Comparison of ENCODE assay signal across 27 cellular contexts in the genomic region with DNA sequence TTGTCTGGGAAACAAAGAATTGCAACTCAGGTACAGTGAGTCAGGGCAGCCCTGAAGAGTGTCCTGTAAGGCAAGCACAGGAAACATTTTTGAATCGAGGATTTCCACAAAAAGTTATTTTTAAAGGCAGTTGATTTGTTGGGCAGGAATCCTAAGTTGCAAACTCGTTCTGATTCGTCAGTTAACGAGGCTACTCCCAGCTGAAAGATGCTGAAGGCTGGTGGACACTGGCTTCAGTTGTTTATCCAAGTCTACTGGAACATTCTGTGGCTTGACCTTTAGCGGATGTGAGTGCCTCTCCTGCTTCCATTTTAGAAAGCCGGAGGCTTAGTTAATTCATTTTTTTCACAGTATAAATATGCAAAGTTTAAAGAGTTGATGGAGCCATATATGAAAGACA.
A peak's percentile ranks its signal among the peaks of the same experiment; 100 is the strongest.
DNase-seq lines count a peak whose midpoint lies in the region; ATAC-seq, FAIRE-seq and TF ChIP-seq lines count a peak whose summit lies in the region.
"Had no signal": no experiment of that assay in that cellular context is flagged by ENCODE, and none has a peak within 500 bp of the region (broad histone marks: within the 10 kb centered on the region; RNA-seq: fewer than 3 reads in every experiment).

No MANE protein-coding gene starts in this region.

- peaks cover 13% of the 10 kb centered on the region for H3K4me1 Mint-ChIP-seq in activated CD4-positive, alpha-beta T cell treated with anti-CD3 and anti-CD28 coated beads, Interleukin-2, amount 10 ng/mL, durations not matched to agents 24 days and 14 days

- no peak for TF ChIP-seq CTCF in A549 (IDR thresholded peaks at IDR 0.05)

- H3K27ac Mint-ChIP-seq in activated CD4-positive, alpha-beta T cell treated with anti-CD3 and anti-CD28 coated beads, Interleukin-2, amount 10 ng/mL, durations not matched to agents 24 days and 14 days, result no peak overlapping the region
- H3K27ac Mint-ChIP-seq: activated CD4-positive, alpha-beta memory T cell treated with anti-CD3 and anti-CD28 coated beads for 36 hours; activated naive CD4-positive, alpha-beta T cell treated with anti-CD3 and anti-CD28 coated beads for 36 hours; CD4-positive, alpha-beta memory T cell; memory B cell; nephron; progenitor cell of endocrine pancreas; stimulated activated effector memory CD8-positive, alpha-beta T cell treated with anti-CD3 and anti-CD28 coated beads, Interleukin-12 subunit alpha, Interleukin-12 subunit beta, amount 100 ng/mL, for 72 hours had no signal

- no peaks in the 10 kb centered on the region for H3K36me3 Mint-ChIP-seq in activated CD4-positive, alpha-beta T cell treated with anti-CD3 and anti-CD28 coated beads, Interleukin-2, amount 10 ng/mL, durations not matched to agents 24 days and 14 days (ENCODE audit: low read depth)
- H3K36me3 Mint-ChIP-seq: activated CD4-positive, alpha-beta memory T cell treated with anti-CD3 and anti-CD28 coated beads for 36 hours; CD4-positive, alpha-beta memory T cell; immature natural killer cell; memory B cell had no signal

- CTCF ChIA-PET in A549 (lab: Yijun Ruan, JAX), result interaction anchor here (1.1 to 2.3 kb wide), 2 partner anchors 36 to 52 kb away, joined by 3 to 11 read pairs; no protein-coding TSS in a partner anchor

- no peak for ATAC-seq in A549
- ATAC-seq: heart left ventricle; HepG2; stimulated activated effector memory CD8-positive, alpha-beta T cell treated with anti-CD3 and anti-CD28 coated beads, Interleukin-12 subunit alpha, Interleukin-12 subunit beta, amount 100 ng/mL, for 72 hours had no signal

- no peak overlapping the region for H3K4me3 Mint-ChIP-seq in activated CD4-positive, alpha-beta T cell treated with anti-CD3 and anti-CD28 coated beads, Interleukin-2, amount 10 ng/mL, durations not matched to agents 24 days and 14 days
- H3K4me3 Mint-ChIP-seq: activated CD4-positive, alpha-beta memory T cell treated with anti-CD3 and anti-CD28 coated beads for 36 hours; activated naive CD4-positive, alpha-beta T cell treated with anti-CD3 and anti-CD28 coated beads for 36 hours; CD4-positive, alpha-beta memory T cell; immature natural killer cell; memory B cell; nephron; stimulated activated effector memory CD8-positive, alpha-beta T cell treated with anti-CD3 and anti-CD28 coated beads, Interleukin-12 subunit alpha, Interleukin-12 subunit beta, amount 100 ng/mL, for 72 hours had no signal

- 19% methylated on average over 6 of the region's 6 CpGs for WGBS in A549 (ENCODE audit: missing lambda C conversion rate)

- H3K4me1 ChIP-seq in A549, result peaks cover 6% of the 10 kb centered on the region; the same call in 1 of the 3 replicates

- POLR2A ChIA-PET in A549 (lab: Yijun Ruan, JAX), result no interaction called here

- H3K27ac ChIP-seq in A549, result no peak overlapping the region
- H3K27ac ChIP-seq: ascending aorta, GM23248, heart left ventricle, thyroid gland had no signal

- no peak overlapping the region for H3K4me3 ChIP-seq in A549
- H3K4me3 ChIP-seq: ascending aorta, GM23248, heart left ventricle, thyroid gland had no signal

- intact Hi-C loops in activated CD4-positive, alpha-beta T cell treated with anti-CD3 and anti-CD28 coated beads, Interleukin-2, amount 10 ng/mL, durations not matched to agents 24 days and 14 days (cut with micrococcal nuclease), result no loop called here

- no peak overlapping the region for H3K4me2 ChIP-seq in A549

- H3K27me3 Mint-ChIP-seq in activated CD4-positive, alpha-beta T cell treated with anti-CD3 and anti-CD28 coated beads, Interleukin-2, amount 10 ng/mL, durations not matched to agents 24 days and 14 days, result peaks cover 44% of the 10 kb centered on the region

- FAIRE-seq in A549 (lab: Jason Lieb, UNC), result peak; percentile 49
- FAIRE-seq: GM18507, HepG2 had no signal

- DNase-seq in A549 (ENCODE audit: low read depth in 1 of 2, low spot score in 1 of 2) (no peak), LHCN-M2 (ENCODE audit: low read depth) (peak; percentile 98), ecto neural progenitor cell (ENCODE audit: low spot score) (peak; percentile 11), left kidney (ENCODE audit: low read depth, low spot score) (peak; percentile 15), NCI-H526 treated with DMSO at 0.1 percent for 48 hours (lab: John Stamatoyannopoulos, UW) (no peak), T-helper 9 cell (no peak), NCI-H146 (lab: John Stamatoyannopoulos, UW) (no peak)
- no peak for DNase-seq in activated CD4-positive, alpha-beta T cell treated with anti-CD3 and anti-CD28 coated beads, Interleukin-2, amount 10 ng/mL, durations not matched to agents 24 days and 14 days
- DNase-seq: activated CD4-positive, alpha-beta memory T cell treated with anti-CD3 and anti-CD28 coated beads for 36 hours; activated naive CD4-positive, alpha-beta T cell treated with anti-CD3 and anti-CD28 coated beads for 36 hours; activated T-cell treated with anti-CD3 and anti-CD28 coated beads, Interleukin-2, amount 50 U/mL, for 1 hour; CD4-positive, alpha-beta memory T cell; DMS79 treated with DMSO at 0.1 percent for 48 hours; GM23248; heart left ventricle; immature natural killer cell; MM.1S; NCI-H187 treated with DMSO at 0.1 percent for 48 hours; NCI-H446 treated with DMSO at 0.1 percent for 48 hours; thyroid gland had no signal

- TF ChIP-seq EP300 in A549 (IDR thresholded peaks at IDR 0.05), result no peak

- no peaks in the 10 kb centered on the region for H3K9me3 ChIP-seq in A549
- H3K9me3 ChIP-seq: ascending aorta, heart left ventricle, thyroid gland had no signal

- no peak for TF ChIP-seq POLR2A in A549 (IDR thresholded peaks at IDR 0.05; ENCODE audit: low read length)

- H3K9me3 Mint-ChIP-seq in activated CD4-positive, alpha-beta T cell treated with anti-CD3 and anti-CD28 coated beads, Interleukin-2, amount 10 ng/mL, durations not matched to agents 24 days and 14 days, result no peaks in the 10 kb centered on the region
- H3K9me3 Mint-ChIP-seq: activated CD4-positive, alpha-beta memory T cell treated with anti-CD3 and anti-CD28 coated beads for 36 hours; activated naive CD4-positive, alpha-beta T cell treated with anti-CD3 and anti-CD28 coated beads for 36 hours; immature natural killer cell; nephron; stimulated activated effector memory CD8-positive, alpha-beta T cell treated with anti-CD3 and anti-CD28 coated beads, Interleukin-12 subunit alpha, Interleukin-12 subunit beta, amount 100 ng/mL, for 72 hours had no signal

- no peak for TF ChIP-seq RAD21 in A549 (conservative IDR thresholded peaks at IDR 0.05 in 1 of 2, IDR thresholded peaks at IDR 0.05 in 1 of 2)

TF ChIP-seq in A549, 52 proteins besides CTCF, POLR2A, EP300 and RAD21:
- TF ChIP-seq, protein P1, sequence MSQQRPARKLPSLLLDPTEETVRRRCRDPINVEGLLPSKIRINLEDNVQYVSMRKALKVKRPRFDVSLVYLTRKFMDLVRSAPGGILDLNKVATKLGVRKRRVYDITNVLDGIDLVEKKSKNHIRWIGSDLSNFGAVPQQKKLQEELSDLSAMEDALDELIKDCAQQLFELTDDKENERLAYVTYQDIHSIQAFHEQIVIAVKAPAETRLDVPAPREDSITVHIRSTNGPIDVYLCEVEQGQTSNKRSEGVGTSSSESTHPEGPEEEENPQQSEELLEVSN (IDR thresholded peaks at IDR 0.05; ENCODE audit: borderline replicate concordance, low read depth), result no peak
- TF ChIP-seq EHF (CRISPR knock-in tag; IDR thresholded peaks at IDR 0.05) (no peak), MYC (IDR thresholded peaks at IDR 0.05; ENCODE audit: borderline replicate concordance, low read length) (no peak)

Comparison
In these comparisons a context has a peak if more than half of its experiments do, and no peak if none do; other contexts are left out.
1. DNase-seq: peak in LHCN-M2 (single experiment), ecto neural progenitor cell (single experiment) and left kidney (single experiment); none in A549 (0 of 2), activated CD4-positive, alpha-beta T cell treated with anti-CD3 and anti-CD28 coated beads, Interleukin-2, amount 10 ng/mL, durations not matched to agents 24 days and 14 days (single experiment), NCI-H526 treated with DMSO at 0.1 percent for 48 hours (single experiment), T-helper 9 cell (single experiment) and NCI-H146 (single experiment).